8 cellular contexts compared by ENCODE assay signal in genomic region chr3:94336076-94336741, GRCh38.
A peak's percentile ranks its signal among the peaks of the same experiment; 100 is the strongest.
DNase-seq lines count a peak whose midpoint lies in the region; ATAC-seq and TF ChIP-seq lines count a peak whose summit lies in the region.

No MANE protein-coding gene starts in this region.

- H3K4me3 ChIP-seq in heart right ventricle (no peak overlapping the region), testis (no peak overlapping the region)

- CTCF ChIA-PET in RWPE1 (lab: Yijun Ruan, JAX) = interaction anchor here (0.6 to 0.7 kb wide), 3 partner anchors 30 to 471 kb away, joined by 3 to 4 read pairs (median 4); no protein-coding TSS in a partner anchor
- CTCF ChIA-PET in activated CD4-positive, alpha-beta memory T cell treated with anti-CD3 and anti-CD28 coated beads for 36 hours (lab: Charles Lee) = no interaction called here

- H3K9me3 Mint-ChIP-seq in activated CD4-positive, alpha-beta memory T cell treated with anti-CD3 and anti-CD28 coated beads for 36 hours = no peaks in the 10 kb centered on the region

- DNase-seq in SIG-M5 treated with dmso at 0.1 percent for 504 hours (lab: John Stamatoyannopoulos, UW; ENCODE audit: unreplicated experiment) (peak; percentile 28), SIG-M5 (lab: John Stamatoyannopoulos, UW) (no peak), RWPE1 (ENCODE audit: low spot score) (peak; percentile 19), heart right ventricle (no peak), testis (no peak)
- DNase-seq in activated CD4-positive, alpha-beta memory T cell treated with anti-CD3 and anti-CD28 coated beads for 36 hours = no peak

- TF ChIP-seq CTCF in RWPE1 (conservative IDR thresholded peaks at IDR 0.05; ENCODE audit: low read depth) (peak; percentile 18; the same call in 1 of the 2 replicates), heart right ventricle (IDR thresholded peaks at IDR 0.05) (peak in 8 of 9 donors; percentile 5 to 62 (median 46)), testis (IDR thresholded peaks at IDR 0.05) (peak in 2 of 3 experiments; percentile 15 to 17)

- POLR2A ChIA-PET in RWPE1 (lab: Yijun Ruan, JAX; ENCODE audit: low non-redundant PET) = no interaction called here
- POLR2A ChIA-PET in activated CD4-positive, alpha-beta memory T cell treated with anti-CD3 and anti-CD28 coated beads for 36 hours (lab: Charles Lee) = no interaction called here

- H3K27me3 ChIP-seq in heart right ventricle = no peaks in the 10 kb centered on the region
- no peaks in the 10 kb centered on the region for H3K27me3 ChIP-seq in testis

- H3K36me3 ChIP-seq in heart right ventricle (no peaks in the 10 kb centered on the region), testis (ENCODE audit: low read depth, missing control alignments) (no peaks in the 10 kb centered on the region)

- 43 to 45% methylated on average over 3 of the region's 3 CpGs for WGBS in heart right ventricle, 2 donors
- 55 to 58% methylated on average over 3 of the region's 3 CpGs for WGBS in testis, 2 donors

- peak in 2 of 8 donors; percentile 70 to 73 for ATAC-seq in heart right ventricle
- no peak for ATAC-seq in GM19463 (IDR thresholded peaks at IDR 0.05; ENCODE audit: unreplicated experiment)
- ATAC-seq in GM18873 (IDR thresholded peaks at IDR 0.05; ENCODE audit: low FRiP score, unreplicated experiment) = no peak

- TF ChIP-seq POLR2A in testis (IDR thresholded peaks at IDR 0.05) = no peak

- no peaks in the 10 kb centered on the region for H3K27me3 Mint-ChIP-seq in activated CD4-positive, alpha-beta memory T cell treated with anti-CD3 and anti-CD28 coated beads for 36 hours

- intact Hi-C loops in heart right ventricle (cut with DNase I) (loop anchor here in 4 of 10 donors (5.0 to 10.0 kb wide), 2 partner anchors 379 to 381 kb away; no protein-coding TSS in a partner anchor), testis (cut with DNase I; ENCODE audit: low total_unique reads) (no loop called here)
- intact Hi-C loops in activated CD4-positive, alpha-beta memory T cell treated with anti-CD3 and anti-CD28 coated beads for 36 hours (cut with micrococcal nuclease) = no loop called here

- no peak overlapping the region for H3K27ac Mint-ChIP-seq in activated CD4-positive, alpha-beta memory T cell treated with anti-CD3 and anti-CD28 coated beads for 36 hours

- no peaks in the 10 kb centered on the region for H3K4me1 Mint-ChIP-seq in activated CD4-positive, alpha-beta memory T cell treated with anti-CD3 and anti-CD28 coated beads for 36 hours (ENCODE audit: low read depth)

- H3K9me3 ChIP-seq in heart right ventricle (no peaks in the 10 kb centered on the region), testis (no peaks in the 10 kb centered on the region)

- H3K27ac ChIP-seq in RWPE1 (no peak overlapping the region), heart right ventricle (no peak overlapping the region), testis (no peak overlapping the region)

- H3K4me1 ChIP-seq in heart right ventricle = no peaks in the 10 kb centered on the region
- no peaks in the 10 kb centered on the region for H3K4me1 ChIP-seq in testis

- H3K4me3 Mint-ChIP-seq in activated CD4-positive, alpha-beta memory T cell treated with anti-CD3 and anti-CD28 coated beads for 36 hours = no peak overlapping the region

- no peaks in the 10 kb centered on the region for H3K36me3 Mint-ChIP-seq in activated CD4-positive, alpha-beta memory T cell treated with anti-CD3 and anti-CD28 coated beads for 36 hours

Comparison
In these comparisons a context has a peak if more than half of its experiments do, and no peak if none do; other contexts are left out.
1. DNase-seq: peak in SIG-M5 treated with dmso at 0.1 percent for 504 hours (single experiment) and RWPE1 (single experiment); none in SIG-M5 (single experiment), heart right ventricle (0 of 2), testis (single experiment) and activated CD4-positive, alpha-beta memory T cell treated with anti-CD3 and anti-CD28 coated beads for 36 hours (single experiment).
2. Peak in every context shown above with its lines, with median percentiles within 50 percentile points of each other: CTCF ChIP-seq.